1 cellular context compared by ENCODE assay signal in the genomic region with DNA sequence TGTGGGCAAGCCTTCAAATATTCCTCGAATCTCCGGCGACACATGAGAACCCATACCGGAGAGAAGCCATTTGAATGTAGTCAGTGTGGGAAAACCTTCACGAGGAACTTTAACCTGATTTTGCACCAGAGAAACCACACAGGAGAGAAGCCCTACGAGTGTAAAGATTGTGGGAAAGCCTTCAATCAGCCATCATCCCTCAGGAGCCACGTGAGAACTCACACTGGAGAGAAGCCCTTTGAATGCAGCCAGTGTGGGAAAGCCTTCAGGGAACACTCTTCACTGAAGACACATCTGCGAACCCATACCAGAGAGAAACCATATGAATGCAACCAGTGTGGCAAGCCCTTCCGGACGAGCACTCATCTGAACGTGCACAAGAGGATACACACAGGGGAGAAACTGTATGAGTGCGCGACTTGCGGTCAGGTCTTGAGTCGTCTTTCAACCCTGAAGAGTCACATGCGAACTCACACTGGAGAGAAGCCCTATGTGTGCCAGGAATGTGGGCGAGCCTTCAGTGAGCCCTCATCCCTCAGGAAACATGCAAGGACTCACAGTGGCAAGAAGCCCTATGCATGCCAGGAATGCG.
TF ChIP-seq lines count a peak whose summit lies in the region.

No MANE protein-coding gene starts in this region.

TF ChIP-seq in HCT116, 20 proteins besides CTCF, POLR2A, EP300 and RAD21 (continued from another document):
- no peak for TF ChIP-seq REST (IDR thresholded peaks at IDR 0.05; ENCODE audit: low read depth)
- peak; percentile 27; the same call in 1 of the 2 replicates for TF ChIP-seq CBX3 (IDR thresholded peaks at IDR 0.05; ENCODE audit: low read depth)
- no peak for TF ChIP-seq TCF7L2 (IDR thresholded peaks at IDR 0.05; ENCODE audit: borderline replicate concordance, extremely low read depth, insufficient read depth, insufficient read length)
